8 cellular contexts compared by ENCODE assay signal in genomic region chr20:47316776-47317126, GRCh38. TPM values are rescaled to one million over a fixed set of nuclear protein-coding genes. Genes with fewer than 3 reads are reported as not detected.
DNase-seq lines count a peak whose midpoint lies in the region; ATAC-seq and TF ChIP-seq lines count a peak whose summit lies in the region.

No MANE protein-coding gene starts in this region.

- no peak overlapping the region for H3K9ac ChIP-seq in OCI-LY1 (ENCODE audit: low read length)
- no peak overlapping the region for H3K9ac ChIP-seq in liver (ENCODE audit: low read depth in 1 of 2, low read length in 2 of 2)

- peaks cover 36% of the 10 kb centered on the region for H3K4me1 ChIP-seq in OCI-LY1 (ENCODE audit: insufficient read depth, low read length, severe bottlenecking)
- H3K4me1 ChIP-seq in adrenal gland (replicated peaks in 1 of 2): peaks cover 55 to 80% of the 10 kb centered on the region in 2 donors
- peaks cover 20 to 33% (median 26%) of the 10 kb centered on the region in 4 donors for H3K4me1 ChIP-seq in liver (ENCODE audit: control insufficient read depth in 4 of 4, insufficient read depth in 4 of 4, low read length in 3 of 4)

- H3K27ac ChIP-seq in OCI-LY1 (ENCODE audit: low read depth, low read length, poor library complexity, severe bottlenecking) (peak overlapping the region; percentile 47), adrenal gland (peak overlapping the region; percentile 88 to 97 (median 97)), liver (ENCODE audit: low read depth in 1 of 2, low read length in 2 of 2) (peak overlapping the region; percentile 93 to 98)

- peak overlapping the region; percentile 26 to 82 for H3K4me3 Mint-ChIP-seq in stimulated activated naive CD8-positive, alpha-beta T cell treated with anti-CD3 and anti-CD28 coated beads, Interleukin-15, amount 100 ng/mL, for 72 hours

- DNase-seq in adrenal gland (peak in 1 of 7 donors; percentile 24), midbrain (lab: John Stamatoyannopoulos, UW) (no peak), NCI-H1930 (lab: John Stamatoyannopoulos, UW) (no peak)
- no peak for DNase-seq in stimulated activated naive CD8-positive, alpha-beta T cell treated with anti-CD3 and anti-CD28 coated beads, Interleukin-15, amount 100 ng/mL, for 72 hours

- TF ChIP-seq RAD21 in liver (IDR thresholded peaks at IDR 0.05): no peak

- peaks cover 91% of the 10 kb centered on the region for H3K79me2 ChIP-seq in OCI-LY1 (ENCODE audit: insufficient read depth, low read length)

- H2AFZ ChIP-seq in OCI-LY1 (ENCODE audit: low read length): no peak overlapping the region

- ATAC-seq in stimulated activated naive CD8-positive, alpha-beta T cell treated with anti-CD3 and anti-CD28 coated beads, Interleukin-15, amount 100 ng/mL, for 72 hours: no peak
- ATAC-seq in HG03196 (IDR thresholded peaks at IDR 0.05; ENCODE audit: unreplicated experiment): no peak
- ATAC-seq in GM19397 (IDR thresholded peaks at IDR 0.05; ENCODE audit: unreplicated experiment): no peak

- WGBS in adrenal gland, 4 donors: 52 to 73% (median 72%) methylated on average over 3 of the region's 3 CpGs
- 94% methylated on average over 3 of the region's 3 CpGs for WGBS in liver

- H3F3A ChIP-seq in OCI-LY1 (ENCODE audit: insufficient read depth, low read length): no peaks in the 10 kb centered on the region

- no peaks in the 10 kb centered on the region for H3K27me3 Mint-ChIP-seq in stimulated activated naive CD8-positive, alpha-beta T cell treated with anti-CD3 and anti-CD28 coated beads, Interleukin-15, amount 100 ng/mL, for 72 hours

- peaks cover 77% of the 10 kb centered on the region for H3K4me1 Mint-ChIP-seq in stimulated activated naive CD8-positive, alpha-beta T cell treated with anti-CD3 and anti-CD28 coated beads, Interleukin-15, amount 100 ng/mL, for 72 hours

- H3K27ac Mint-ChIP-seq in stimulated activated naive CD8-positive, alpha-beta T cell treated with anti-CD3 and anti-CD28 coated beads, Interleukin-15, amount 100 ng/mL, for 72 hours: peak overlapping the region; percentile 8 to 33

- peaks cover 67% of the 10 kb centered on the region for H3K36me3 ChIP-seq in OCI-LY1 (ENCODE audit: insufficient read depth, low read length)
- peaks cover 0 to 5% of the 10 kb centered on the region in 2 donors for H3K36me3 ChIP-seq in adrenal gland (replicated peaks in 1 of 2)
- H3K36me3 ChIP-seq in liver (ENCODE audit: control insufficient read depth in 4 of 4, insufficient read depth in 3 of 4, low read depth in 1 of 4, low read length in 3 of 4): no peaks in the 10 kb centered on the region

- intact Hi-C loops in adrenal gland (cut with DNase I): loop anchor here in 1 of 2 donors (5.0 kb wide), 1 partner anchor 41 kb away; the partner anchor contains the start of gene ZMYND8

- H3K4me3 ChIP-seq in OCI-LY1 (ENCODE audit: low read depth, low read length, poor library complexity, severe bottlenecking): no peak overlapping the region
- H3K4me3 ChIP-seq in adrenal gland: no peak overlapping the region
- H3K4me3 ChIP-seq in liver (ENCODE audit: low read depth in 1 of 3, low read length in 3 of 3): no peak overlapping the region

- no peaks in the 10 kb centered on the region for H3K9me2 ChIP-seq in OCI-LY1 (ENCODE audit: low read depth, low read length)

- TF ChIP-seq POLR2A in adrenal gland (IDR thresholded peaks at IDR 0.05): no peak

- H3K9me3 Mint-ChIP-seq in stimulated activated naive CD8-positive, alpha-beta T cell treated with anti-CD3 and anti-CD28 coated beads, Interleukin-15, amount 100 ng/mL, for 72 hours: no peaks in the 10 kb centered on the region

- H3K9me3 ChIP-seq in OCI-LY1 (ENCODE audit: low read length) (no peaks in the 10 kb centered on the region), adrenal gland (replicated peaks in 1 of 3) (no peaks in the 10 kb centered on the region), liver (ENCODE audit: control insufficient read depth in 4 of 4, low read length in 3 of 4) (no peaks in the 10 kb centered on the region)

- H4K20me1 ChIP-seq in OCI-LY1 (ENCODE audit: insufficient read depth, low read length): peaks cover 3% of the 10 kb centered on the region; the same call in 1 of the 2 replicates

- no peaks in the 10 kb centered on the region for H3K27me3 ChIP-seq in OCI-LY1 (ENCODE audit: insufficient read depth, low read length)
- H3K27me3 ChIP-seq in adrenal gland: no peaks in the 10 kb centered on the region
- no peaks in the 10 kb centered on the region for H3K27me3 ChIP-seq in liver (ENCODE audit: control insufficient read depth in 4 of 4, insufficient read depth in 4 of 4, low read length in 3 of 4)

- H3K4me2 ChIP-seq in OCI-LY1 (ENCODE audit: low read length): no peak overlapping the region

- TF ChIP-seq CTCF in OCI-LY1 (IDR thresholded peaks at IDR 0.05; ENCODE audit: low read length): no peak
- peak in 1 of 6 experiments; percentile 6 for TF ChIP-seq CTCF in adrenal gland (IDR thresholded peaks at IDR 0.05)
- TF ChIP-seq CTCF in liver (IDR thresholded peaks at IDR 0.05; ENCODE audit: low read depth, low read length, missing input control): no peak

TF ChIP-seq in liver, 16 proteins besides CTCF, POLR2A, EP300 and RAD21:
- TF ChIP-seq GABPA (IDR thresholded peaks at IDR 0.05 in 1 of 2, conservative IDR thresholded peaks at IDR 0.05 in 1 of 2) (no peak), MAX (IDR thresholded peaks at IDR 0.05) (no peak), REST (IDR thresholded peaks at IDR 0.05) (no peak), EGR1 (IDR thresholded peaks at IDR 0.05; ENCODE audit: low read depth in 2 of 2) (no peak), SP1 (IDR thresholded peaks at IDR 0.05) (no peak), FOXA2 (IDR thresholded peaks at IDR 0.05) (no peak), HNF4A (conservative IDR thresholded peaks at IDR 0.05) (no peak), FOXA1 (IDR thresholded peaks at IDR 0.05) (no peak), HNF4G (IDR thresholded peaks at IDR 0.05) (no peak), JUND (IDR thresholded peaks at IDR 0.05) (no peak)

RNA-seq across cellular contexts. Expression of gene ZMYND8, which starts 39.7 kb away (rescaled TPM):
- total RNA-seq in adrenal gland: 100 to 1,000 TPM in 2 of 8 donors, 10 to 100 TPM in 6; 58.4 to 116 (median 70.5) TPM
- 10 to 100 TPM; 37.0 to 83.9 (median 64.1) TPM for polyA plus RNA-seq in adrenal gland
- 10 to 100 TPM in 1 of 2 donors, 1 to 10 TPM in 1; 9.3 to 23.5 TPM for total RNA-seq in liver
- polyA plus RNA-seq in liver: 1 to 10 TPM; 3.3 to 4.4 TPM

Comparison
In these comparisons a context has a peak if more than half of its experiments do, and no peak if none do; other contexts are left out.
1. H3K27ac ChIP-seq: peak in every context shown above with its lines; median percentile 97 in adrenal gland; 96 in liver; 47 in OCI-LY1.